ENCODE assay signal across 1 cellular context in the genomic region with DNA sequence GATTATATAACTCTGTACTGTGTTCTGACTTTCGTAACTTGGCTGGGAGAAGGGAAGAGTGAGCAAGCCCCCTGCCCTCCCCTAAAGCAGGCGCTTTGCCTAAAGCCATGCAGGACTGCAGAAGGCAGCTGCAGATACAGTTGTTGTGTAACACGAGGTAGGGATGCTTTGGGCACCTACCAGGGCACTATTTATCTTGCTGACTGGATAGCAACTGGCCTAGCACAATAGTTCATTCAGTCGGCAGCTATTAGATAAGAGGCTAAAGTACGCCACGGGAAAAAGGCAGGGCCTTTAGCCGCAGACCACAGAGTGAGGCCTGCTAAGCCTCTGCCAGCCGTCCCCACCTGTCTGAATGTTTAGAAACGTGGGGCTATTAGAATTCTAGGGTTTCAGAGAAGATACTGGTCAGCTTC.
TF ChIP-seq lines count a peak whose summit lies in the region.

No MANE protein-coding gene starts in this region.

TF ChIP-seq in HepG2, 621 proteins besides CTCF, POLR2A, EP300 and RAD21 (continued from another document and continues in another):
- TF ChIP-seq TCF12 (IDR thresholded peaks at IDR 0.05) (no peak), TCF12 (CRISPR knock-in tag; IDR thresholded peaks at IDR 0.05) (no peak), NFE2L1 (CRISPR knock-in tag; IDR thresholded peaks at IDR 0.05; ENCODE audit: borderline replicate concordance) (no peak), ZNF567 (CRISPR knock-in tag; IDR thresholded peaks at IDR 0.05; ENCODE audit: borderline replicate concordance) (no peak), ZNF430 (CRISPR knock-in tag; IDR thresholded peaks at IDR 0.05) (peak; percentile 41; the same call in 1 of the 2 replicates), CHCHD3 (CRISPR knock-in tag; IDR thresholded peaks at IDR 0.05) (no peak), CEBPB (IDR thresholded peaks at IDR 0.05; ENCODE audit: borderline replicate concordance, low read depth, low read length) (peak; percentile 95), RFX5 (IDR thresholded peaks at IDR 0.05; ENCODE audit: low read depth, low read length) (peak; percentile 62; the same call in 1 of the 2 replicates), YEATS4 (CRISPR knock-in tag; IDR thresholded peaks at IDR 0.05; ENCODE audit: borderline replicate concordance) (peak; percentile 27; the same call in 1 of the 2 replicates), ZNF616 (CRISPR knock-in tag; IDR thresholded peaks at IDR 0.05; ENCODE audit: low read depth) (no peak), SIX1 (CRISPR knock-in tag; IDR thresholded peaks at IDR 0.05; ENCODE audit: borderline replicate concordance) (no peak), ISX (CRISPR knock-in tag; conservative IDR thresholded peaks at IDR 0.05) (no peak), ZNF746 (CRISPR knock-in tag; IDR thresholded peaks at IDR 0.05) (peak; percentile 92), ZFP36L2 (CRISPR knock-in tag; IDR thresholded peaks at IDR 0.05) (no peak), HDAC1 (CRISPR knock-in tag; IDR thresholded peaks at IDR 0.05) (peak; percentile 78), ZNF572 (CRISPR knock-in tag; IDR thresholded peaks at IDR 0.05) (no peak), PCBP1 (IDR thresholded peaks at IDR 0.05; ENCODE audit: borderline replicate concordance, low read depth, low read length) (no peak), SKI (IDR thresholded peaks at IDR 0.05; ENCODE audit: partially characterized antibody) (peak; percentile 81), JUNB (CRISPR knock-in tag; IDR thresholded peaks at IDR 0.05; ENCODE audit: borderline replicate concordance) (no peak), SMAD1 (CRISPR knock-in tag; IDR thresholded peaks at IDR 0.05; ENCODE audit: borderline replicate concordance, low read depth) (no peak), ZBTB20 (CRISPR knock-in tag; IDR thresholded peaks at IDR 0.05; ENCODE audit: borderline replicate concordance, low read depth) (peak; percentile 70; the same call in 1 of the 2 replicates), KLF15 (CRISPR knock-in tag; IDR thresholded peaks at IDR 0.05; ENCODE audit: borderline replicate concordance) (no peak), ZNF605 (CRISPR knock-in tag; IDR thresholded peaks at IDR 0.05) (no peak), ZNF235 (CRISPR knock-in tag; IDR thresholded peaks at IDR 0.05; ENCODE audit: borderline replicate concordance) (no peak), SOX13 (IDR thresholded peaks at IDR 0.05) (no peak), SOX13 (CRISPR knock-in tag; conservative IDR thresholded peaks at IDR 0.05 in 1 of 2, IDR thresholded peaks at IDR 0.05 in 1 of 2) (peak in 1 of 2 experiments; percentile 86; a peak in 2 of 4 replicates), ZNF274 (CRISPR knock-in tag; IDR thresholded peaks at IDR 0.05) (no peak), MTF2 (CRISPR knock-in tag; IDR thresholded peaks at IDR 0.05; ENCODE audit: borderline replicate concordance) (no peak), ZNF329 (CRISPR knock-in tag; IDR thresholded peaks at IDR 0.05; ENCODE audit: low read depth) (no peak), RBFOX2 (IDR thresholded peaks at IDR 0.05; ENCODE audit: low read depth, low read length) (no peak), PHF5A (CRISPR knock-in tag; IDR thresholded peaks at IDR 0.05; ENCODE audit: low read depth, unreplicated experiment) (no peak), ISL2 (CRISPR knock-in tag; IDR thresholded peaks at IDR 0.05) (peak; percentile 84), TOE1 (CRISPR knock-in tag; IDR thresholded peaks at IDR 0.05) (no peak), GABPA (IDR thresholded peaks at IDR 0.05; ENCODE audit: low read depth, low read length) (no peak), GABPA (CRISPR knock-in tag; IDR thresholded peaks at IDR 0.05; ENCODE audit: low read depth) (no peak), MAFG (CRISPR knock-in tag; IDR thresholded peaks at IDR 0.05) (no peak)
- TF ChIP-seq, protein P1, sequence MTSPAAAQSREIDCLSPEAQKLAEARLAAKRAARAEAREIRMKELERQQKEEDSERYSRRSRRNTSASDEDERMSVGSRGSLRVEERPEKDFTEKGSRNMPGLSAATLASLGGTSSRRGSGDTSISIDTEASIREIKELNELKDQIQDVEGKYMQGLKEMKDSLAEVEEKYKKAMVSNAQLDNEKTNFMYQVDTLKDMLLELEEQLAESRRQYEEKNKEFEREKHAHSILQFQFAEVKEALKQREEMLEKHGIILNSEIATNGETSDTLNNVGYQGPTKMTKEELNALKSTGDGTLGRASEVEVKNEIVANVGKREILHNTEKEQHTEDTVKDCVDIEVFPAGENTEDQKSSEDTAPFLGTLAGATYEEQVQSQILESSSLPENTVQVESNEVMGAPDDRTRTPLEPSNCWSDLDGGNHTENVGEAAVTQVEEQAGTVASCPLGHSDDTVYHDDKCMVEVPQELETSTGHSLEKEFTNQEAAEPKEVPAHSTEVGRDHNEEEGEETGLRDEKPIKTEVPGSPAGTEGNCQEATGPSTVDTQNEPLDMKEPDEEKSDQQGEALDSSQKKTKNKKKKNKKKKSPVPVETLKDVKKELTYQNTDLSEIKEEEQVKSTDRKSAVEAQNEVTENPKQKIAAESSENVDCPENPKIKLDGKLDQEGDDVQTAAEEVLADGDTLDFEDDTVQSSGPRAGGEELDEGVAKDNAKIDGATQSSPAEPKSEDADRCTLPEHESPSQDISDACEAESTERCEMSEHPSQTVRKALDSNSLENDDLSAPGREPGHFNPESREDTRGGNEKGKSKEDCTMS (CRISPR knock-in tag; conservative IDR thresholded peaks at IDR 0.05): no peak
- TF ChIP-seq, protein P2, sequence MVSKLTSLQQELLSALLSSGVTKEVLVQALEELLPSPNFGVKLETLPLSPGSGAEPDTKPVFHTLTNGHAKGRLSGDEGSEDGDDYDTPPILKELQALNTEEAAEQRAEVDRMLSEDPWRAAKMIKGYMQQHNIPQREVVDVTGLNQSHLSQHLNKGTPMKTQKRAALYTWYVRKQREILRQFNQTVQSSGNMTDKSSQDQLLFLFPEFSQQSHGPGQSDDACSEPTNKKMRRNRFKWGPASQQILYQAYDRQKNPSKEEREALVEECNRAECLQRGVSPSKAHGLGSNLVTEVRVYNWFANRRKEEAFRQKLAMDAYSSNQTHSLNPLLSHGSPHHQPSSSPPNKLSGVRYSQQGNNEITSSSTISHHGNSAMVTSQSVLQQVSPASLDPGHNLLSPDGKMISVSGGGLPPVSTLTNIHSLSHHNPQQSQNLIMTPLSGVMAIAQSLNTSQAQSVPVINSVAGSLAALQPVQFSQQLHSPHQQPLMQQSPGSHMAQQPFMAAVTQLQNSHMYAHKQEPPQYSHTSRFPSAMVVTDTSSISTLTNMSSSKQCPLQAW (CRISPR knock-in tag; IDR thresholded peaks at IDR 0.05): peak; percentile 44; the same call in 1 of the 2 replicates
- TF ChIP-seq, protein P3, sequence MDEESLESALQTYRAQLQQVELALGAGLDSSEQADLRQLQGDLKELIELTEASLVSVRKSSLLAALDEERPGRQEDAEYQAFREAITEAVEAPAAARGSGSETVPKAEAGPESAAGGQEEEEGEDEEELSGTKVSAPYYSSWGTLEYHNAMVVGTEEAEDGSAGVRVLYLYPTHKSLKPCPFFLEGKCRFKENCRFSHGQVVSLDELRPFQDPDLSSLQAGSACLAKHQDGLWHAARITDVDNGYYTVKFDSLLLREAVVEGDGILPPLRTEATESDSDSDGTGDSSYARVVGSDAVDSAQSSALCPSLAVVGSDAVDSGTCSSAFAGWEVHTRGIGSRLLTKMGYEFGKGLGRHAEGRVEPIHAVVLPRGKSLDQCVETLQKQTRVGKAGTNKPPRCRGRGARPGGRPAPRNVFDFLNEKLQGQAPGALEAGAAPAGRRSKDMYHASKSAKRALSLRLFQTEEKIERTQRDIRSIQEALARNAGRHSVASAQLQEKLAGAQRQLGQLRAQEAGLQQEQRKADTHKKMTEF (CRISPR knock-in tag; IDR thresholded peaks at IDR 0.05): peak; percentile 84
- TF ChIP-seq, protein P4, sequence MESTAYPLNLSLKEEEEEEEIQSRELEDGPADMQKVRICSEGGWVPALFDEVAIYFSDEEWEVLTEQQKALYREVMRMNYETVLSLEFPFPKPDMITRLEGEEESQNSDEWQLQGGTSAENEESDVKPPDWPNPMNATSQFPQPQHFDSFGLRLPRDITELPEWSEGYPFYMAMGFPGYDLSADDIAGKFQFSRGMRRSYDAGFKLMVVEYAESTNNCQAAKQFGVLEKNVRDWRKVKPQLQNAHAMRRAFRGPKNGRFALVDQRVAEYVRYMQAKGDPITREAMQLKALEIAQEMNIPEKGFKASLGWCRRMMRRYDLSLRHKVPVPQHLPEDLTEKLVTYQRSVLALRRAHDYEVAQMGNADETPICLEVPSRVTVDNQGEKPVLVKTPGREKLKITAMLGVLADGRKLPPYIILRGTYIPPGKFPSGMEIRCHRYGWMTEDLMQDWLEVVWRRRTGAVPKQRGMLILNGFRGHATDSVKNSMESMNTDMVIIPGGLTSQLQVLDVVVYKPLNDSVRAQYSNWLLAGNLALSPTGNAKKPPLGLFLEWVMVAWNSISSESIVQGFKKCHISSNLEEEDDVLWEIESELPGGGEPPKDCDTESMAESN (CRISPR knock-in tag; conservative IDR thresholded peaks at IDR 0.05): peak; percentile 64; the same call in 1 of the 2 replicates
- TF ChIP-seq, protein P5, sequence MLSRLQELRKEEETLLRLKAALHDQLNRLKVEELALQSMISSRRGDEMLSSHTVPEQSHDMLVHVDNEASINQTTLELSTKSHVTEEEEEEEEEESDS (CRISPR knock-in tag; IDR thresholded peaks at IDR 0.05; ENCODE audit: borderline replicate concordance): no peak; the same call in 1 of the 2 replicates
- TF ChIP-seq, protein P6, sequence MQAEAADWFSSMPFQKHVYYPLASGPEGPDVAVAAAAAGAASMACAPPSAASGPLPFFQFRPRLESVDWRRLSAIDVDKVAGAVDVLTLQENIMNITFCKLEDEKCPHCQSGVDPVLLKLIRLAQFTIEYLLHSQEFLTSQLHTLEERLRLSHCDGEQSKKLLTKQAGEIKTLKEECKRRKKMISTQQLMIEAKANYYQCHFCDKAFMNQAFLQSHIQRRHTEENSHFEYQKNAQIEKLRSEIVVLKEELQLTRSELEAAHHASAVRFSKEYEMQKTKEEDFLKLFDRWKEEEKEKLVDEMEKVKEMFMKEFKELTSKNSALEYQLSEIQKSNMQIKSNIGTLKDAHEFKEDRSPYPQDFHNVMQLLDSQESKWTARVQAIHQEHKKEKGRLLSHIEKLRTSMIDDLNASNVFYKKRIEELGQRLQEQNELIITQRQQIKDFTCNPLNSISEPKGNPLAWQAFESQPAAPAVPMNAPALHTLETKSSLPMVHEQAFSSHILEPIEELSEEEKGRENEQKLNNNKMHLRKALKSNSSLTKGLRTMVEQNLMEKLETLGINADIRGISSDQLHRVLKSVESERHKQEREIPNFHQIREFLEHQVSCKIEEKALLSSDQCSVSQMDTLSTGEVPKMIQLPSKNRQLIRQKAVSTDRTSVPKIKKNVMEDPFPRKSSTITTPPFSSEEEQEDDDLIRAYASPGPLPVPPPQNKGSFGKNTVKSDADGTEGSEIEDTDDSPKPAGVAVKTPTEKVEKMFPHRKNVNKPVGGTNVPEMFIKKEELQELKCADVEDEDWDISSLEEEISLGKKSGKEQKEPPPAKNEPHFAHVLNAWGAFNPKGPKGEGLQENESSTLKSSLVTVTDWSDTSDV (CRISPR knock-in tag; IDR thresholded peaks at IDR 0.05): no peak
- TF ChIP-seq, protein P7, sequence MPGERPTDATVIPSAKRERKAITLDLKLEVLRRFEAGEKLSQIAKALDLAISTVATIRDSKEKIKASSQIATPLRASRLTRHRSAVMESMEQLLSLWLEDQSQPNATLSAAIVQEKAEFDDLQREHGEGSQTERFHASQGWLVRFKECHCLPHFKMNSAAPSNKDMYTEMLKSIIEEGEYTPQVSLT (CRISPR knock-in tag; IDR thresholded peaks at IDR 0.05; ENCODE audit: borderline replicate concordance, low read depth): no peak
- TF ChIP-seq, protein P8, sequence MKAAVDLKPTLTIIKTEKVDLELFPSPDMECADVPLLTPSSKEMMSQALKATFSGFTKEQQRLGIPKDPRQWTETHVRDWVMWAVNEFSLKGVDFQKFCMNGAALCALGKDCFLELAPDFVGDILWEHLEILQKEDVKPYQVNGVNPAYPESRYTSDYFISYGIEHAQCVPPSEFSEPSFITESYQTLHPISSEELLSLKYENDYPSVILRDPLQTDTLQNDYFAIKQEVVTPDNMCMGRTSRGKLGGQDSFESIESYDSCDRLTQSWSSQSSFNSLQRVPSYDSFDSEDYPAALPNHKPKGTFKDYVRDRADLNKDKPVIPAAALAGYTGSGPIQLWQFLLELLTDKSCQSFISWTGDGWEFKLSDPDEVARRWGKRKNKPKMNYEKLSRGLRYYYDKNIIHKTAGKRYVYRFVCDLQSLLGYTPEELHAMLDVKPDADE (CRISPR knock-in tag; IDR thresholded peaks at IDR 0.05): no peak
- TF ChIP-seq, protein P9, sequence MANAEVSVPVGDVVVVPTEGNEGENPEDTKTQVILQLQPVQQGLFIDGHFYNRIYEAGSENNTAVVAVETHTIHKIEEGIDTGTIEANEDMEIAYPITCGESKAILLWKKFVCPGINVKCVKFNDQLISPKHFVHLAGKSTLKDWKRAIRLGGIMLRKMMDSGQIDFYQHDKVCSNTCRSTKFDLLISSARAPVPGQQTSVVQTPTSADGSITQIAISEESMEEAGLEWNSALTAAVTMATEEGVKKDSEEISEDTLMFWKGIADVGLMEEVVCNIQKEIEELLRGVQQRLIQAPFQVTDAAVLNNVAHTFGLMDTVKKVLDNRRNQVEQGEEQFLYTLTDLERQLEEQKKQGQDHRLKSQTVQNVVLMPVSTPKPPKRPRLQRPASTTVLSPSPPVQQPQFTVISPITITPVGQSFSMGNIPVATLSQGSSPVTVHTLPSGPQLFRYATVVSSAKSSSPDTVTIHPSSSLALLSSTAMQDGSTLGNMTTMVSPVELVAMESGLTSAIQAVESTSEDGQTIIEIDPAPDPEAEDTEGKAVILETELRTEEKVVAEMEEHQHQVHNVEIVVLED (CRISPR knock-in tag; IDR thresholded peaks at IDR 0.05; ENCODE audit: borderline replicate concordance): no peak; the same call in 1 of the 2 replicates
- TF ChIP-seq, protein P10, sequence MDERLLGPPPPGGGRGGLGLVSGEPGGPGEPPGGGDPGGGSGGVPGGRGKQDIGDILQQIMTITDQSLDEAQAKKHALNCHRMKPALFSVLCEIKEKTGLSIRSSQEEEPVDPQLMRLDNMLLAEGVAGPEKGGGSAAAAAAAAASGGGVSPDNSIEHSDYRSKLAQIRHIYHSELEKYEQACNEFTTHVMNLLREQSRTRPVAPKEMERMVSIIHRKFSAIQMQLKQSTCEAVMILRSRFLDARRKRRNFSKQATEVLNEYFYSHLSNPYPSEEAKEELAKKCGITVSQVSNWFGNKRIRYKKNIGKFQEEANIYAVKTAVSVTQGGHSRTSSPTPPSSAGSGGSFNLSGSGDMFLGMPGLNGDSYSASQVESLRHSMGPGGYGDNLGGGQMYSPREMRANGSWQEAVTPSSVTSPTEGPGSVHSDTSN (CRISPR knock-in tag; IDR thresholded peaks at IDR 0.05): no peak
- TF ChIP-seq, protein P11, sequence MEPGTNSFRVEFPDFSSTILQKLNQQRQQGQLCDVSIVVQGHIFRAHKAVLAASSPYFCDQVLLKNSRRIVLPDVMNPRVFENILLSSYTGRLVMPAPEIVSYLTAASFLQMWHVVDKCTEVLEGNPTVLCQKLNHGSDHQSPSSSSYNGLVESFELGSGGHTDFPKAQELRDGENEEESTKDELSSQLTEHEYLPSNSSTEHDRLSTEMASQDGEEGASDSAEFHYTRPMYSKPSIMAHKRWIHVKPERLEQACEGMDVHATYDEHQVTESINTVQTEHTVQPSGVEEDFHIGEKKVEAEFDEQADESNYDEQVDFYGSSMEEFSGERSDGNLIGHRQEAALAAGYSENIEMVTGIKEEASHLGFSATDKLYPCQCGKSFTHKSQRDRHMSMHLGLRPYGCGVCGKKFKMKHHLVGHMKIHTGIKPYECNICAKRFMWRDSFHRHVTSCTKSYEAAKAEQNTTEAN (CRISPR knock-in tag; conservative IDR thresholded peaks at IDR 0.05): peak; percentile 88
